In genomic region chr9:34178698-34179527, GRCh38 we compare ENCODE assay signal across 1 cellular context.
TF ChIP-seq lines count a peak whose summit lies in the region.

Gene UBAP1 (plus strand): TSS chr9:34179043. CDS start chr9:34220915, 41,872 bp downstream.

TF ChIP-seq in HepG2, 621 proteins besides CTCF, POLR2A, EP300 and RAD21 (continued from another document and continues in another):
- TF ChIP-seq ZNF513 (CRISPR knock-in tag; conservative IDR thresholded peaks at IDR 0.05) (no peak), ZNF839 (CRISPR knock-in tag; IDR thresholded peaks at IDR 0.05; ENCODE audit: borderline replicate concordance) (no peak), ZKSCAN1 (IDR thresholded peaks at IDR 0.05; ENCODE audit: low read length) (no peak), ISL2 (CRISPR knock-in tag; IDR thresholded peaks at IDR 0.05) (peak; percentile 70), HES4 (CRISPR knock-in tag; IDR thresholded peaks at IDR 0.05; ENCODE audit: borderline replicate concordance) (no peak; the same call in 1 of the 2 replicates), PHF8 (CRISPR knock-in tag; IDR thresholded peaks at IDR 0.05) (peak; percentile 89), NR1H2 (CRISPR knock-in tag; IDR thresholded peaks at IDR 0.05; ENCODE audit: borderline replicate concordance, low read depth) (no peak), HNRNPK (IDR thresholded peaks at IDR 0.05; ENCODE audit: low read depth, low read length, poor library complexity, severe bottlenecking) (peak; percentile 54), ZNF569 (CRISPR knock-in tag; IDR thresholded peaks at IDR 0.05; ENCODE audit: borderline replicate concordance) (no peak), EHMT2 (IDR thresholded peaks at IDR 0.05; ENCODE audit: borderline replicate concordance, low read depth, low read length) (no peak), HDAC6 (IDR thresholded peaks at IDR 0.05; ENCODE audit: low read depth, low read length) (no peak), ZBTB43 (CRISPR knock-in tag; conservative IDR thresholded peaks at IDR 0.05) (no peak), ZNF879 (CRISPR knock-in tag; IDR thresholded peaks at IDR 0.05) (no peak), SALL1 (CRISPR knock-in tag; IDR thresholded peaks at IDR 0.05) (peak; percentile 73), MEF2D (CRISPR knock-in tag; IDR thresholded peaks at IDR 0.05) (peak; percentile 65), RNF219 (CRISPR knock-in tag; IDR thresholded peaks at IDR 0.05) (no peak), TEAD3 (CRISPR knock-in tag; optimal IDR thresholded peaks at IDR 0.05; ENCODE audit: borderline replicate concordance) (peak; percentile 45), ZNF607 (CRISPR knock-in tag; IDR thresholded peaks at IDR 0.05; ENCODE audit: borderline replicate concordance) (no peak; the same call in 1 of the 2 replicates), ZFY (CRISPR knock-in tag; IDR thresholded peaks at IDR 0.05) (peak; percentile 72), ZNF280B (CRISPR knock-in tag; IDR thresholded peaks at IDR 0.05; ENCODE audit: borderline replicate concordance) (0 out of 2 replicates have a peak, but pooled peaks have one; percentile 31), ZNF562 (CRISPR knock-in tag; IDR thresholded peaks at IDR 0.05; ENCODE audit: borderline replicate concordance) (no peak), LCORL (IDR thresholded peaks at IDR 0.05) (no peak), LCORL (CRISPR knock-in tag; IDR thresholded peaks at IDR 0.05) (peak; percentile 19; the same call in 1 of the 2 replicates), ZC3H13 (CRISPR knock-in tag; IDR thresholded peaks at IDR 0.05) (0 out of 2 replicates have a peak, but pooled peaks have one; percentile 38), REPIN1 (CRISPR knock-in tag; IDR thresholded peaks at IDR 0.05; ENCODE audit: borderline replicate concordance, low read depth) (peak; percentile 61; the same call in 1 of the 2 replicates), ZNF660 (CRISPR knock-in tag; IDR thresholded peaks at IDR 0.05; ENCODE audit: borderline replicate concordance, low read depth) (no peak), ZC3H4 (CRISPR knock-in tag; IDR thresholded peaks at IDR 0.05; ENCODE audit: borderline replicate concordance) (no peak), ZNF335 (CRISPR knock-in tag; IDR thresholded peaks at IDR 0.05) (no peak), ZNF878 (CRISPR knock-in tag; IDR thresholded peaks at IDR 0.05) (no peak), HDAC2 (CRISPR knock-in tag; IDR thresholded peaks at IDR 0.05) (no peak; the same call in 1 of the 2 replicates), NCOA5 (CRISPR knock-in tag; IDR thresholded peaks at IDR 0.05) (no peak), ZNF720 (CRISPR knock-in tag; IDR thresholded peaks at IDR 0.05) (no peak), ZNF678 (CRISPR knock-in tag; IDR thresholded peaks at IDR 0.05) (no peak), ZXDC (CRISPR knock-in tag; IDR thresholded peaks at IDR 0.05) (0 out of 2 replicates have a peak, but pooled peaks have one; percentile 44), TERF1 (CRISPR knock-in tag; IDR thresholded peaks at IDR 0.05) (no peak), BRF2 (CRISPR knock-in tag; IDR thresholded peaks at IDR 0.05) (no peak), MIXL1 (CRISPR knock-in tag; IDR thresholded peaks at IDR 0.05) (peak; percentile 57; the same call in 1 of the 2 replicates), ZNF609 (CRISPR knock-in tag; IDR thresholded peaks at IDR 0.05; ENCODE audit: borderline replicate concordance) (peak; percentile 62; the same call in 1 of the 2 replicates), HCFC1 (IDR thresholded peaks at IDR 0.05; ENCODE audit: low read depth, low read length) (no peak), GATAD2A (CRISPR knock-in tag; IDR thresholded peaks at IDR 0.05) (peak; percentile 44), NBN (conservative IDR thresholded peaks at IDR 0.05) (no peak), MEIS2 (CRISPR knock-in tag; IDR thresholded peaks at IDR 0.05) (peak; percentile 23; the same call in 1 of the 2 replicates), ZNF564 (CRISPR knock-in tag; IDR thresholded peaks at IDR 0.05) (0 out of 2 replicates have a peak, but pooled peaks have one; percentile 39), TAF15 (IDR thresholded peaks at IDR 0.05; ENCODE audit: low read depth, low read length, poor library complexity, severe bottlenecking) (peak; percentile 57)
- TF ChIP-seq, protein P1, sequence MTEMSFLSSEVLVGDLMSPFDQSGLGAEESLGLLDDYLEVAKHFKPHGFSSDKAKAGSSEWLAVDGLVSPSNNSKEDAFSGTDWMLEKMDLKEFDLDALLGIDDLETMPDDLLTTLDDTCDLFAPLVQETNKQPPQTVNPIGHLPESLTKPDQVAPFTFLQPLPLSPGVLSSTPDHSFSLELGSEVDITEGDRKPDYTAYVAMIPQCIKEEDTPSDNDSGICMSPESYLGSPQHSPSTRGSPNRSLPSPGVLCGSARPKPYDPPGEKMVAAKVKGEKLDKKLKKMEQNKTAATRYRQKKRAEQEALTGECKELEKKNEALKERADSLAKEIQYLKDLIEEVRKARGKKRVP (CRISPR knock-in tag; IDR thresholded peaks at IDR 0.05) = peak in 1 of 2 experiments; percentile 63; a peak in 2 of 4 replicates
- TF ChIP-seq, protein P2, sequence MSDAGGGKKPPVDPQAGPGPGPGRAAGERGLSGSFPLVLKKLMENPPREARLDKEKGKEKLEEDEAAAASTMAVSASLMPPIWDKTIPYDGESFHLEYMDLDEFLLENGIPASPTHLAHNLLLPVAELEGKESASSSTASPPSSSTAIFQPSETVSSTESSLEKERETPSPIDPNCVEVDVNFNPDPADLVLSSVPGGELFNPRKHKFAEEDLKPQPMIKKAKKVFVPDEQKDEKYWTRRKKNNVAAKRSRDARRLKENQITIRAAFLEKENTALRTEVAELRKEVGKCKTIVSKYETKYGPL (CRISPR knock-in tag; IDR thresholded peaks at IDR 0.05) = no peak
